Comparison of ENCODE assay signal across 23 cellular contexts in genomic region chr10:100614416-100614815, GRCh38.
"Had no signal": no experiment of that assay in that cellular context is flagged by ENCODE, and none has a peak within 500 bp of the region (broad histone marks: within the 10 kb centered on the region; RNA-seq: fewer than 3 reads in every experiment).

No MANE protein-coding gene starts in this region.

- H3K4me3 ChIP-seq: coronary artery, gastroesophageal sphincter, left lung, skin epidermis, tibial artery had no signal

- H3K4me1 ChIP-seq: gastroesophageal sphincter, left lung, tibial artery had no signal

- DNase-seq: activated CD4-positive, alpha-beta memory T cell treated with anti-CD3 and anti-CD28 coated beads for 36 hours; activated CD4-positive, alpha-beta T cell treated with anti-CD3 and anti-CD28 coated beads for 48 hours; activated naive CD4-positive, alpha-beta T cell; activated naive CD8-positive, alpha-beta T cell treated with anti-CD3 and anti-CD28 coated beads for 36 hours; activated T-cell treated with anti-CD3 and anti-CD28 coated beads, Interleukin-2, amount 50 U/mL, for 24 hours; kidney; left lung; stimulated activated CD4-positive, alpha-beta T cell treated with anti-CD3 and anti-CD28 coated beads, Interleukin-2, amount 100 ng/mL, for 24 hours; stimulated activated naive CD8-positive, alpha-beta T cell treated with anti-CD3 and anti-CD28 coated beads, Interleukin-15, amount 100 ng/mL, for 72 hours; SW 1271; T-helper 17 cell; tibial artery had no signal

- H3K36me3 Mint-ChIP-seq: activated CD4-positive, alpha-beta memory T cell treated with anti-CD3 and anti-CD28 coated beads for 36 hours; activated naive CD8-positive, alpha-beta T cell treated with anti-CD3 and anti-CD28 coated beads for 36 hours; mesothelial cell of epicardium; naive thymus-derived CD8-positive, alpha-beta T cell; stimulated activated effector memory CD8-positive, alpha-beta T cell treated with anti-CD3 and anti-CD28 coated beads, Interleukin-12 subunit alpha, Interleukin-12 subunit beta, amount 100 ng/mL, for 72 hours had no signal

- H3K4me1 Mint-ChIP-seq: activated naive CD8-positive, alpha-beta T cell treated with anti-CD3 and anti-CD28 coated beads for 36 hours; central memory CD8-positive, alpha-beta T cell; mesothelial cell of epicardium; naive thymus-derived CD8-positive, alpha-beta T cell; stimulated activated effector memory CD8-positive, alpha-beta T cell treated with anti-CD3 and anti-CD28 coated beads, Interleukin-12 subunit alpha, Interleukin-12 subunit beta, amount 100 ng/mL, for 72 hours; stimulated activated naive CD8-positive, alpha-beta T cell treated with anti-CD3 and anti-CD28 coated beads, Interleukin-15, amount 100 ng/mL, for 72 hours had no signal

- H3K36me3 ChIP-seq: gastroesophageal sphincter, left lung, tibial artery had no signal

- H3K27ac Mint-ChIP-seq: activated CD4-positive, alpha-beta memory T cell treated with anti-CD3 and anti-CD28 coated beads for 36 hours; activated naive CD8-positive, alpha-beta T cell treated with anti-CD3 and anti-CD28 coated beads for 36 hours; activated T-cell treated with anti-CD3 and anti-CD28 coated beads, Interleukin-2, amount 50 U/mL, for 24 hours; activated T-helper 17 cell treated with anti-CD3 and anti-CD28 coated beads, Interleukin-2, amount 50 U/mL, for 72 hours; mesothelial cell of epicardium; naive thymus-derived CD8-positive, alpha-beta T cell; progenitor cell of endocrine pancreas; stimulated activated effector memory CD8-positive, alpha-beta T cell treated with anti-CD3 and anti-CD28 coated beads, Interleukin-12 subunit alpha, Interleukin-12 subunit beta, amount 100 ng/mL, for 72 hours; stimulated activated naive CD8-positive, alpha-beta T cell treated with anti-CD3 and anti-CD28 coated beads, Interleukin-15, amount 100 ng/mL, for 72 hours; T-helper 17 cell had no signal

- H3K27ac ChIP-seq: coronary artery, epithelial cell of prostate, gastroesophageal sphincter, left lung, skin epidermis, tibial artery had no signal

- H3K4me3 Mint-ChIP-seq: activated CD4-positive, alpha-beta memory T cell treated with anti-CD3 and anti-CD28 coated beads for 36 hours; activated naive CD8-positive, alpha-beta T cell treated with anti-CD3 and anti-CD28 coated beads for 36 hours; activated T-cell treated with anti-CD3 and anti-CD28 coated beads, Interleukin-2, amount 50 U/mL, for 24 hours; activated T-helper 17 cell treated with anti-CD3 and anti-CD28 coated beads, Interleukin-2, amount 50 U/mL, for 72 hours; central memory CD8-positive, alpha-beta T cell; mesothelial cell of epicardium; naive thymus-derived CD8-positive, alpha-beta T cell; stimulated activated effector memory CD8-positive, alpha-beta T cell treated with anti-CD3 and anti-CD28 coated beads, Interleukin-12 subunit alpha, Interleukin-12 subunit beta, amount 100 ng/mL, for 72 hours; stimulated activated naive CD8-positive, alpha-beta T cell treated with anti-CD3 and anti-CD28 coated beads, Interleukin-15, amount 100 ng/mL, for 72 hours; T-helper 17 cell had no signal

- FAIRE-seq: astrocyte, kidney had no signal

- H3K9me3 ChIP-seq: left lung, tibial artery had no signal

- H3K9me3 Mint-ChIP-seq: activated CD4-positive, alpha-beta memory T cell treated with anti-CD3 and anti-CD28 coated beads for 36 hours; activated naive CD8-positive, alpha-beta T cell treated with anti-CD3 and anti-CD28 coated beads for 36 hours; activated T-cell treated with anti-CD3 and anti-CD28 coated beads, Interleukin-2, amount 50 U/mL, for 24 hours; activated T-helper 17 cell treated with anti-CD3 and anti-CD28 coated beads, Interleukin-2, amount 50 U/mL, for 72 hours; central memory CD8-positive, alpha-beta T cell; mesothelial cell of epicardium; stimulated activated effector memory CD8-positive, alpha-beta T cell treated with anti-CD3 and anti-CD28 coated beads, Interleukin-12 subunit alpha, Interleukin-12 subunit beta, amount 100 ng/mL, for 72 hours; stimulated activated naive CD8-positive, alpha-beta T cell treated with anti-CD3 and anti-CD28 coated beads, Interleukin-15, amount 100 ng/mL, for 72 hours had no signal
